In genomic region chr17:72579990-72580320, GRCh38 we compare ENCODE assay signal across 19 cellular contexts.
DNase-seq lines count a peak whose midpoint lies in the region; ATAC-seq, FAIRE-seq and TF ChIP-seq lines count a peak whose summit lies in the region.
"Had no signal": no experiment of that assay in that cellular context is flagged by ENCODE, and none has a peak within 500 bp of the region (broad histone marks: within the 10 kb centered on the region; RNA-seq: fewer than 3 reads in every experiment).

No MANE protein-coding gene starts in this region.

- H3K27me3 ChIP-seq in mammary epithelial cell (ENCODE audit: insufficient read depth, low read length): no peaks in the 10 kb centered on the region
- H3K27me3 ChIP-seq in body of pancreas: no peaks in the 10 kb centered on the region
- no peaks in the 10 kb centered on the region for H3K27me3 ChIP-seq in pancreas
- no peaks in the 10 kb centered on the region for H3K27me3 ChIP-seq in colonic mucosa
- H3K27me3 ChIP-seq in osteoblast (ENCODE audit: insufficient read depth, low read length): no peaks in the 10 kb centered on the region

- FAIRE-seq in pancreas (lab: Jason Lieb, UNC): no peak
- FAIRE-seq: D721Med, GM18507, H1, K562 had no signal

- H3K4me1 Mint-ChIP-seq in MCF 10A (ENCODE audit: insufficient read depth, unreplicated experiment): peaks cover 40% of the 10 kb centered on the region
- H3K4me1 Mint-ChIP-seq: CD8-positive, alpha-beta memory T cell had no signal

- CTCF ChIA-PET in mammary epithelial cell (lab: Charles Lee; ENCODE audit: low non-redundant PET) (interaction anchor here (0.7 kb wide), 1 partner anchor 598 kb away, joined by 4 read pairs; no protein-coding TSS in a partner anchor), MCF 10A (lab: Yijun Ruan, JAX) (interaction anchor here (0.6 to 3.3 kb wide), 10 partner anchors 12 to 1572 kb away, joined by 3 to 17 read pairs (median 4); no protein-coding TSS in a partner anchor)

- no peaks in the 10 kb centered on the region for H3K27me3 Mint-ChIP-seq in MCF 10A (ENCODE audit: insufficient read depth, unreplicated experiment)

- H3K9me3 ChIP-seq in mammary epithelial cell (replicated peaks; ENCODE audit: insufficient read depth, low read length) (no peaks in the 10 kb centered on the region), body of pancreas (no peaks in the 10 kb centered on the region), pancreas (no peaks in the 10 kb centered on the region), colonic mucosa (no peaks in the 10 kb centered on the region), osteoblast (ENCODE audit: low read depth, low read length) (no peaks in the 10 kb centered on the region)

- no peak overlapping the region for H3K4me2 ChIP-seq in mammary epithelial cell (ENCODE audit: insufficient read depth, low read depth, low read length)
- H3K4me2 ChIP-seq in osteoblast (ENCODE audit: insufficient read depth, low read length): no peak overlapping the region

- H3K79me2 ChIP-seq in mammary epithelial cell (ENCODE audit: insufficient read depth, low read length) (peaks cover 100% of the 10 kb centered on the region), osteoblast (ENCODE audit: insufficient read depth, low read length) (peaks cover 53% of the 10 kb centered on the region)

- intact Hi-C loops in mammary epithelial cell (cut with micrococcal nuclease): loop anchor here (10.0 kb wide), 2 partner anchors 615 to 725 kb away; partner anchors contain the start of gene COG1
- intact Hi-C loops in MCF 10A (cut with micrococcal nuclease): no loop called here
- intact Hi-C loops in body of pancreas (cut with DNase I): no loop called here
- intact Hi-C loops in pancreas (cut with DNase I): no loop called here
- intact Hi-C loops in colonic mucosa (cut with DNase I): no loop called here

- ATAC-seq in body of pancreas (no peak), pancreas (no peak), GM19455 (IDR thresholded peaks at IDR 0.05; ENCODE audit: unreplicated experiment) (no peak)
- ATAC-seq: K562 had no signal

- H2AFZ ChIP-seq in mammary epithelial cell (ENCODE audit: low read depth, low read length) (no peak overlapping the region), osteoblast (ENCODE audit: low read length) (no peak overlapping the region)

- peaks cover 20% of the 10 kb centered on the region for H3K36me3 ChIP-seq in mammary epithelial cell (ENCODE audit: insufficient read depth, low read length)
- H3K36me3 ChIP-seq in body of pancreas (replicated peaks in 1 of 2; ENCODE audit: insufficient read depth in 1 of 2, low read depth in 2 of 2): no peaks in the 10 kb centered on the region
- no peaks in the 10 kb centered on the region for H3K36me3 ChIP-seq in pancreas
- no peaks in the 10 kb centered on the region for H3K36me3 ChIP-seq in colonic mucosa
- H3K36me3 ChIP-seq in osteoblast (ENCODE audit: insufficient read depth, low read length): no peaks in the 10 kb centered on the region

- peak overlapping the region; percentile 65 for H3K27ac ChIP-seq in mammary epithelial cell (ENCODE audit: insufficient read depth, low read depth, low read length)
- peak overlapping the region; percentile 75 to 93 (median 82) for H3K27ac ChIP-seq in body of pancreas
- peak overlapping the region; percentile 54 to 85 (median 75) for H3K27ac ChIP-seq in pancreas
- no peak overlapping the region for H3K27ac ChIP-seq in colonic mucosa
- no peak overlapping the region for H3K27ac ChIP-seq in osteoblast (ENCODE audit: low read depth, low read length)

- H3K4me3 Mint-ChIP-seq in MCF 10A (ENCODE audit: unreplicated experiment): no peak overlapping the region
- H3K4me3 Mint-ChIP-seq: CD8-positive, alpha-beta memory T cell had no signal

- dilution Hi-C loops in mammary epithelial cell (cut with HindIII; ENCODE audit: low sequenced_read_pairs): loop anchor here (10.0 kb wide), 2 partner anchors 55 to 95 kb away; no protein-coding TSS in a partner anchor

- H3K27ac Mint-ChIP-seq in MCF 10A (ENCODE audit: low read depth, unreplicated experiment): no peak overlapping the region
- H3K27ac Mint-ChIP-seq: CD8-positive, alpha-beta memory T cell had no signal

- DNase-seq in mammary epithelial cell: peak; percentile 42
- no peak for DNase-seq in MCF 10A (ENCODE audit: unreplicated experiment)
- no peak for DNase-seq in body of pancreas
- DNase-seq in pancreas: no peak
- no peak for DNase-seq in colonic mucosa
- DNase-seq in NCI-H2029 treated with DMSO at 0.1 percent for 48 hours (lab: John Stamatoyannopoulos, UW): no peak
- DNase-seq in osteoblast (ENCODE audit: insufficient read length, low spot score, missing footprints): no peak
- DNase-seq: 8988T; AML-193; CD8-positive, alpha-beta memory T cell; GDM1; MM.1S; NCI-H187 treated with DMSO at 0.1 percent for 48 hours; NK-92 treated with Interleukin-12 subunit alpha and Interleukin-12 subunit beta, amount 100 ng/mL, for 24 hours had no signal

- H3K4me1 ChIP-seq in mammary epithelial cell (ENCODE audit: insufficient read depth, low read length) (peaks cover 31% of the 10 kb centered on the region), body of pancreas (peaks cover 42% of the 10 kb centered on the region), pancreas (peaks cover 11 to 19% (median 11%) of the 10 kb centered on the region in 3 donors), colonic mucosa (no peaks in the 10 kb centered on the region), osteoblast (ENCODE audit: insufficient read depth, low read length) (peaks cover 12% of the 10 kb centered on the region)

- H3K36me3 Mint-ChIP-seq in MCF 10A (ENCODE audit: insufficient read depth, unreplicated experiment): peaks cover 64% of the 10 kb centered on the region
- H3K36me3 Mint-ChIP-seq: CD8-positive, alpha-beta memory T cell had no signal

- no TSS peak for BruUV-seq in mammary epithelial cell (replicated peaks; lab: Mats Ljungman, UMichigan)
- no TSS peak for BruUV-seq in MCF 10A (replicated peaks; lab: Mats Ljungman, UMichigan)

- TF ChIP-seq POLR2A in body of pancreas (IDR thresholded peaks at IDR 0.05): no peak

- TF ChIP-seq CTCF in mammary epithelial cell (conservative IDR thresholded peaks at IDR 0.05 in 1 of 2, IDR thresholded peaks at IDR 0.05 in 1 of 2; ENCODE audit: extremely low read depth in 1 of 2, insufficient read depth in 1 of 2, low read depth in 1 of 2, low read length in 2 of 2) (no peak), MCF 10A (IDR thresholded peaks at IDR 0.05; ENCODE audit: unreplicated experiment) (no peak), body of pancreas (IDR thresholded peaks at IDR 0.05) (no peak), pancreas (IDR thresholded peaks at IDR 0.05) (no peak), colonic mucosa (IDR thresholded peaks at IDR 0.05) (no peak), osteoblast (IDR thresholded peaks at IDR 0.05; ENCODE audit: extremely low read depth, low read depth, low read length) (no peak)

- H4K20me1 ChIP-seq in mammary epithelial cell (ENCODE audit: insufficient read depth, low read length): peaks cover 21% of the 10 kb centered on the region
- H4K20me1 ChIP-seq in osteoblast (ENCODE audit: insufficient read depth, low read length): peaks cover 35% of the 10 kb centered on the region

- POLR2A ChIA-PET in MCF 10A (lab: Yijun Ruan, JAX): interaction anchor here (0.6 to 3.3 kb wide), 7 partner anchors 9 to 136 kb away, joined by 3 to 20 read pairs (median 4); no protein-coding TSS in a partner anchor

- WGBS in mammary epithelial cell (ENCODE audit: low coverage, missing lambda C conversion rate): 83% methylated on average over 2 of the region's 2 CpGs
- WGBS in body of pancreas, 2 donors: 56 to 61% methylated on average over 2 of the region's 2 CpGs
- 43 to 70% methylated on average over 2 of the region's 2 CpGs for WGBS in pancreas, 2 donors

- in situ Hi-C loops in mammary epithelial cell (cut with MboI; ENCODE audit: low sequenced_read_pairs in 2 of 2): loop anchor here in 1 of 2 donors (10.0 kb wide), 1 partner anchor 135 kb away; no protein-coding TSS in a partner anchor

- no peaks in the 10 kb centered on the region for H3K9me3 Mint-ChIP-seq in MCF 10A (ENCODE audit: unreplicated experiment)
- H3K9me3 Mint-ChIP-seq: CD8-positive, alpha-beta memory T cell had no signal

- H3K4me3 ChIP-seq in mammary epithelial cell (replicated peaks in 1 of 3; ENCODE audit: insufficient read depth in 1 of 3, low read depth in 2 of 3, low read length in 3 of 3) (no peak overlapping the region), body of pancreas (no peak overlapping the region), pancreas (no peak overlapping the region), colonic mucosa (no peak overlapping the region), osteoblast (ENCODE audit: insufficient read depth, low read length) (no peak overlapping the region)
- H3K4me3 ChIP-seq: K562 had no signal

- H3K9ac ChIP-seq in mammary epithelial cell (ENCODE audit: insufficient read depth, low read length) (peak overlapping the region; percentile 29), colonic mucosa (ENCODE audit: low read depth in 2 of 2, low read length in 2 of 2) (no peak overlapping the region)

Comparison
In these comparisons a context has a peak if more than half of its experiments do, and no peak if none do; other contexts are left out.
1. H3K27ac ChIP-seq: peak in mammary epithelial cell (single experiment), body of pancreas (4 of 4) and pancreas (4 of 4); none in colonic mucosa (single experiment) and osteoblast (single experiment).